Comparison of ENCODE assay signal across 23 cellular contexts in genomic region chr17:30300803-30301202, GRCh38.
"Had no signal": no experiment of that assay in that cellular context is flagged by ENCODE, and none has a peak within 500 bp of the region (broad histone marks: within the 10 kb centered on the region; RNA-seq: fewer than 3 reads in every experiment).

No MANE protein-coding gene starts in this region.

- ATAC-seq: activated CD4-positive, CD25-positive, alpha-beta regulatory T cell treated with anti-CD3 and anti-CD28 coated beads, Interleukin-2, amount 50 U/mL, for 24 hours; activated T-helper 17 cell treated with anti-CD3 and anti-CD28 coated beads, Interleukin-2, amount 50 U/mL, for 72 hours; left lobe of liver; naive thymus-derived CD8-positive, alpha-beta T cell had no signal

- H3K4me1 ChIP-seq: esophagus squamous epithelium, tibial nerve, uterus had no signal

- DNase-seq: activated CD4-positive, alpha-beta T cell treated with anti-CD3 and anti-CD28 coated beads, Interleukin-2, amount 50 U/mL, for 4 hours; activated naive CD4-positive, alpha-beta T cell treated with Interleukin-2 at 50 U/mL for 16 hours; activated T-cell treated with anti-CD3 and anti-CD28 coated beads for 4 hours; anterior cingulate cortex; brain microvascular endothelial cell; cortex of kidney; effector CD8-positive, alpha-beta T cell; esophagus squamous epithelium; foreskin fibroblast; hippocampal formation; mammary epithelial cell; naive thymus-derived CD8-positive, alpha-beta T cell; posterior cingulate gyrus; retina; stimulated activated CD4-positive, alpha-beta T cell treated with anti-CD3 and anti-CD28 coated beads, Interleukin-2, amount 100 ng/mL, for 48 hours; stimulated activated naive B cell treated with anti-CD40 and anti-IgM and Interleukin-4, amounts not matched to agents 10 μg/mL and 1 μg/mL and 100 μg/mL, for 72 hours; uterus had no signal

- H3K4me3 ChIP-seq: esophagus squamous epithelium, tibial nerve, uterus had no signal

- H3K27me3 ChIP-seq: brain microvascular endothelial cell, esophagus squamous epithelium, uterus had no signal

- H3K27ac ChIP-seq: brain microvascular endothelial cell, esophagus squamous epithelium, tibial nerve, uterus had no signal

- FAIRE-seq: endothelial cell of umbilical vein, keratinocyte had no signal

- H3K9me3 ChIP-seq: esophagus squamous epithelium, tibial nerve, uterus had no signal

- H3K36me3 ChIP-seq: brain microvascular endothelial cell, esophagus squamous epithelium, tibial nerve, uterus had no signal
